ENCODE assay signal across 17 cellular contexts in the genomic region with DNA sequence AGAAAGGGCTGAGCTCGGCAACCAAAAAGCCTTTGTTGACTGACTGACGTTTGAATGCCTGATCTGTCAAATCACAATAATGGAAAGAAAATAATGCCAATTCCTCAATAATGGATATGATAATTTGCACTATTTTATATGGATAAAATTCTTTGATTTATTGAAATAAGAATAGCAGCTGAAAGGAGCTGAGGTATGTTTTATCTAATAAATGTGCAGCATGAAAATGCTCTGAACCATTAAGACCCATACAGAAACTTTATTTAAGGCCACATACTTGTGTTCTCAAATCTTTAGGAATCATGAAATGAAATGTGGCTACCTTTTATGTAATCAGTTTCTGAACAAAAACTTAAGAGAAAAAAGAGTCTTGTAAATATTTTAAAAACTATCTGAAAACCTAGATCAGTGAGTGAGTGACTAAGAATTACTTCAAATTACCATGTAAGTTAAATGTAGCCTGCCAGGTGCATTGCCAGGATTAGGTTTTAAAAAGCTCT.
A peak's percentile ranks its signal among the peaks of the same experiment; 100 is the strongest.
DNase-seq lines count a peak whose midpoint lies in the region; ATAC-seq and TF ChIP-seq lines count a peak whose summit lies in the region.
"Had no signal": no experiment of that assay in that cellular context is flagged by ENCODE, and none has a peak within 500 bp of the region (broad histone marks: within the 10 kb centered on the region; RNA-seq: fewer than 3 reads in every experiment).

No MANE protein-coding gene starts in this region.

- H3K27ac ChIP-seq in CD4-positive, CD25-positive, alpha-beta regulatory T cell (ENCODE audit: insufficient read depth, low read length, poor library complexity, severe bottlenecking), result no peak overlapping the region
- H3K27ac ChIP-seq in neural progenitor cell (no peak overlapping the region), coronary artery (no peak overlapping the region)
- H3K27ac ChIP-seq: C4-2B had no signal

- no peaks in the 10 kb centered on the region for H3K79me2 ChIP-seq in neural progenitor cell (ENCODE audit: low read depth)

- no peaks in the 10 kb centered on the region for H3F3A ChIP-seq in neural progenitor cell (ENCODE audit: low read depth)

- TF ChIP-seq CTCF in activated B cell treated with CpG ODN at 0.5 μM for 24 hours (IDR thresholded peaks at IDR 0.05), result no peak
- no peak for TF ChIP-seq CTCF in neural progenitor cell (IDR thresholded peaks at IDR 0.05)
- no peak for TF ChIP-seq CTCF in coronary artery (IDR thresholded peaks at IDR 0.05)

- H4K20me1 ChIP-seq in neural progenitor cell (ENCODE audit: low read depth), result no peaks in the 10 kb centered on the region

- peak overlapping the region; percentile 23 for H2AFZ ChIP-seq in neural progenitor cell (replicated peaks)

- H3K9me3 Mint-ChIP-seq in CD4-positive, CD25-positive, alpha-beta regulatory T cell, result peaks cover 0 to 16% (median 4%) of the 10 kb centered on the region in 7 donors
- peaks cover 27% of the 10 kb centered on the region for H3K9me3 Mint-ChIP-seq in activated B cell treated with CpG ODN at 0.5 μM for 24 hours
- H3K9me3 Mint-ChIP-seq in neural progenitor cell, result peaks cover 3% of the 10 kb centered on the region

- H3K4me3 Mint-ChIP-seq in CD4-positive, CD25-positive, alpha-beta regulatory T cell, result no peak overlapping the region
- H3K4me3 Mint-ChIP-seq in activated B cell treated with CpG ODN at 0.5 μM for 24 hours, result peak overlapping the region; percentile 17
- no peak overlapping the region for H3K4me3 Mint-ChIP-seq in neural progenitor cell
- H3K4me3 Mint-ChIP-seq: CD4-positive, alpha-beta memory T cell had no signal

- DNase-seq in CD4-positive, CD25-positive, alpha-beta regulatory T cell, result no peak
- DNase-seq in HAP-1 (ENCODE audit: low spot score in 2 of 2), result peak; percentile 69 to 94
- DNase-seq in activated B cell treated with CpG ODN at 0.5 μM for 24 hours, result no peak
- DNase-seq in neural progenitor cell (ENCODE audit: low spot score), result no peak
- DNase-seq in DMS53 treated with DMSO at 0.1 percent for 48 hours (lab: John Stamatoyannopoulos, UW; ENCODE audit: unreplicated experiment), result no peak
- DNase-seq in coronary artery (ENCODE audit: low spot score), result no peak
- no peak for DNase-seq in NCI-H1436 (lab: John Stamatoyannopoulos, UW)
- DNase-seq: CD4-positive, alpha-beta memory T cell; DMS153; DMS79 treated with DMSO at 0.1 percent for 48 hours; GF-D8; HCEC 1CT; IMR-90; Karpas-422; KBM-7 had no signal

- no peak for ATAC-seq in CD4-positive, CD25-positive, alpha-beta regulatory T cell (ENCODE audit: low read depth in 2 of 2)
- ATAC-seq in activated B cell treated with CpG ODN at 0.5 μM for 24 hours (ENCODE audit: low read depth) (no peak), HG03432 (IDR thresholded peaks at IDR 0.05; ENCODE audit: unreplicated experiment) (no peak)

- H3K27me3 ChIP-seq in CD4-positive, CD25-positive, alpha-beta regulatory T cell (ENCODE audit: control insufficient read depth, insufficient read depth, low read length), result no peaks in the 10 kb centered on the region
- no peaks in the 10 kb centered on the region for H3K27me3 ChIP-seq in HAP-1 (ENCODE audit: low read depth)
- H3K27me3 ChIP-seq in neural progenitor cell, result no peaks in the 10 kb centered on the region

- H3K4me1 ChIP-seq in CD4-positive, CD25-positive, alpha-beta regulatory T cell (ENCODE audit: control insufficient read depth, insufficient read depth, low read length, poor library complexity, severe bottlenecking), result peaks cover 4% of the 10 kb centered on the region
- peaks cover 36% of the 10 kb centered on the region for H3K4me1 ChIP-seq in HAP-1
- peaks cover 22% of the 10 kb centered on the region for H3K4me1 ChIP-seq in neural progenitor cell

- H3K9ac ChIP-seq in neural progenitor cell, result peak overlapping the region; percentile 19

- no peak overlapping the region for H3K4me3 ChIP-seq in CD4-positive, CD25-positive, alpha-beta regulatory T cell (ENCODE audit: low read depth, low read length)
- H3K4me3 ChIP-seq in HAP-1, result no peak overlapping the region
- H3K4me3 ChIP-seq in neural progenitor cell, result no peak overlapping the region
- H3K4me3 ChIP-seq in coronary artery, result no peak overlapping the region

- peaks cover 4% of the 10 kb centered on the region for H3K27me3 Mint-ChIP-seq in CD4-positive, CD25-positive, alpha-beta regulatory T cell
- no peaks in the 10 kb centered on the region for H3K27me3 Mint-ChIP-seq in activated B cell treated with CpG ODN at 0.5 μM for 24 hours
- no peaks in the 10 kb centered on the region for H3K27me3 Mint-ChIP-seq in neural progenitor cell (ENCODE audit: insufficient read depth, low read depth)
- H3K27me3 Mint-ChIP-seq: CD4-positive, alpha-beta memory T cell had no signal

- H3K27ac Mint-ChIP-seq in CD4-positive, CD25-positive, alpha-beta regulatory T cell, result peak overlapping the region; percentile 10 to 42 (median 14)
- H3K27ac Mint-ChIP-seq in activated B cell treated with CpG ODN at 0.5 μM for 24 hours (peak overlapping the region; percentile 80), neural progenitor cell (no peak overlapping the region)

- H3K4me2 ChIP-seq in neural progenitor cell, result peak overlapping the region; percentile 7

- no peaks in the 10 kb centered on the region for H3K36me3 ChIP-seq in CD4-positive, CD25-positive, alpha-beta regulatory T cell (ENCODE audit: control insufficient read depth, insufficient read depth, low read length)
- H3K36me3 ChIP-seq in HAP-1 (replicated peaks) (no peaks in the 10 kb centered on the region), neural progenitor cell (peaks cover 6% of the 10 kb centered on the region)

- peaks cover 5 to 7% of the 10 kb centered on the region in 2 experiments for H3K9me3 ChIP-seq in CD4-positive, CD25-positive, alpha-beta regulatory T cell (ENCODE audit: control insufficient read depth in 2 of 2, low read length in 2 of 2)
- H3K9me3 ChIP-seq in HAP-1 (no peaks in the 10 kb centered on the region), neural progenitor cell (ENCODE audit: low read depth) (no peaks in the 10 kb centered on the region)

- POLR2A ChIA-PET in activated B cell treated with CpG ODN at 0.5 μM for 24 hours (lab: Charles Lee), result interaction anchor here (0.7 to 1.7 kb wide), 4 partner anchors 24 to 70 kb away, joined by 3 to 6 read pairs (median 3); a partner anchor contains a TSS

- CTCF ChIA-PET in activated B cell treated with CpG ODN at 0.5 μM for 24 hours (lab: Charles Lee), result interaction anchor here (0.9 to 1.6 kb wide), 4 partner anchors 8 to 24 kb away, joined by 3 to 9 read pairs (median 3); no protein-coding TSS in a partner anchor

- intact Hi-C loops in activated B cell treated with CpG ODN at 0.5 μM for 24 hours (cut with micrococcal nuclease), result no loop called here

- H3K36me3 Mint-ChIP-seq in CD4-positive, CD25-positive, alpha-beta regulatory T cell, result peaks cover 5% of the 10 kb centered on the region
- H3K36me3 Mint-ChIP-seq in activated B cell treated with CpG ODN at 0.5 μM for 24 hours (ENCODE audit: low read depth) (peaks cover 91% of the 10 kb centered on the region), neural progenitor cell (no peaks in the 10 kb centered on the region)

- in situ Hi-C loops in HAP-1 (cut with MboI; ENCODE audit: low sequenced_read_pairs), result loop anchor here (25.0 kb wide), 1 partner anchor 123 kb away; no protein-coding TSS in a partner anchor

- H3K4me1 Mint-ChIP-seq in CD4-positive, CD25-positive, alpha-beta regulatory T cell, result peaks cover 12 to 34% (median 22%) of the 10 kb centered on the region in 4 donors
- peaks cover 76% of the 10 kb centered on the region for H3K4me1 Mint-ChIP-seq in activated B cell treated with CpG ODN at 0.5 μM for 24 hours
- peaks cover 17% of the 10 kb centered on the region for H3K4me1 Mint-ChIP-seq in neural progenitor cell

Comparison
In these comparisons a context has a peak if more than half of its experiments do, and no peak if none do; other contexts are left out.
1. DNase-seq: peak in HAP-1 (2 of 2); none in CD4-positive, CD25-positive, alpha-beta regulatory T cell (0 of 3), activated B cell treated with CpG ODN at 0.5 μM for 24 hours (single experiment), neural progenitor cell (single experiment), DMS53 treated with DMSO at 0.1 percent for 48 hours (single experiment), coronary artery (single experiment) and NCI-H1436 (single experiment).